In genomic region chr13:52405767-52406494, GRCh38 we compare ENCODE assay signal across 8 cellular contexts. TPM values are rescaled to one million over a fixed set of nuclear protein-coding genes. Genes with fewer than 3 reads are reported as not detected.
DNase-seq lines count a peak whose midpoint lies in the region; ATAC-seq and FAIRE-seq lines count a peak whose summit lies in the region.

A gene with protein sequence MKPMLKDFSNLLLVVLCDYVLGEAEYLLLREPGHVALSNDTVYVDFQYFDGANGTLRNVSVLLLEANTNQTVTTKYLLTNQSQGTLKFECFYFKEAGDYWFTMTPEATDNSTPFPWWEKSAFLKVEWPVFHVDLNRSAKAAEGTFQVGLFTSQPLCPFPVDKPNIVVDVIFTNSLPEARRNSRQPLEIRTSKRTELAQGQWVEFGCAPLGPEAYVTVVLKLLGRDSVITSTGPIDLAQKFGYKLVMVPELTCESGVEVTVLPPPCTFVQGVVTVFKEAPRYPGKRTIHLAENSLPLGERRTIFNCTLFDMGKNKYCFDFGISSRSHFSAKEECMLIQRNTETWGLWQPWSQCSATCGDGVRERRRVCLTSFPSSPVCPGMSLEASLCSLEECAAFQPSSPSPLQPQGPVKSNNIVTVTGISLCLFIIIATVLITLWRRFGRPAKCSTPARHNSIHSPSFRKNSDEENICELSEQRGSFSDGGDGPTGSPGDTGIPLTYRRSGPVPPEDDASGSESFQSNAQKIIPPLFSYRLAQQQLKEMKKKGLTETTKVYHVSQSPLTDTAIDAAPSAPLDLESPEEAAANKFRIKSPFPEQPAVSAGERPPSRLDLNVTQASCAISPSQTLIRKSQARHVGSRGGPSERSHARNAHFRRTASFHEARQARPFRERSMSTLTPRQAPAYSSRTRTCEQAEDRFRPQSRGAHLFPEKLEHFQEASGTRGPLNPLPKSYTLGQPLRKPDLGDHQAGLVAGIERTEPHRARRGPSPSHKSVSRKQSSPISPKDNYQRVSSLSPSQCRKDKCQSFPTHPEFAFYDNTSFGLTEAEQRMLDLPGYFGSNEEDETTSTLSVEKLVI (minus strand): TSS chr13:52406172. CDS start chr13:52402600, 3,572 bp downstream.

- DNase-seq in NCI-H82 (lab: John Stamatoyannopoulos, UW) (peak; percentile 86), NCI-H82 treated with DMSO at 0.1 percent for 48 hours (lab: John Stamatoyannopoulos, UW; ENCODE audit: unreplicated experiment) (no peak), urothelium cell line (ENCODE audit: low spot score) (peak; percentile 57), CD1c-positive myeloid dendritic cell (ENCODE audit: extremely low spot score) (no peak)
- peak; percentile 25 for DNase-seq in activated CD4-positive, alpha-beta memory T cell treated with anti-CD3 and anti-CD28 coated beads for 36 hours

- no peaks in the 10 kb centered on the region for H3K9me3 ChIP-seq in mucosa of stomach (ENCODE audit: control insufficient read depth, low read length)

- no peaks in the 10 kb centered on the region for H3K36me3 ChIP-seq in mucosa of stomach (ENCODE audit: control insufficient read depth, insufficient read depth, low read length)

- no peak within 1 kb of the TSS for H3K27ac Mint-ChIP-seq in activated CD4-positive, alpha-beta memory T cell treated with anti-CD3 and anti-CD28 coated beads for 36 hours

- peaks cover 12% of the 10 kb centered on the region for H3K36me3 Mint-ChIP-seq in activated CD4-positive, alpha-beta memory T cell treated with anti-CD3 and anti-CD28 coated beads for 36 hours

- CTCF ChIA-PET in activated CD4-positive, alpha-beta memory T cell treated with anti-CD3 and anti-CD28 coated beads for 36 hours (lab: Charles Lee) = interaction anchor here (1.2 to 1.6 kb wide), 2 partner anchors 44 to 45 kb away, joined by 4 to 8 read pairs; no protein-coding TSS in a partner anchor

- ATAC-seq in HG03108 (IDR thresholded peaks at IDR 0.05; ENCODE audit: unreplicated experiment) (peak; percentile 53), esophagus mucosa (peak; percentile 83)

- peaks cover 14% of the 10 kb centered on the region for H3K4me1 Mint-ChIP-seq in activated CD4-positive, alpha-beta memory T cell treated with anti-CD3 and anti-CD28 coated beads for 36 hours (ENCODE audit: low read depth)

- H3K27me3 ChIP-seq in mucosa of stomach (ENCODE audit: control insufficient read depth, insufficient read depth, low read length) = peaks cover 23% of the 10 kb centered on the region

- H3K9ac ChIP-seq in mucosa of stomach (ENCODE audit: low read length) = peak within 1 kb of the TSS; percentile 39

- H3K4me3 ChIP-seq in mucosa of stomach (ENCODE audit: low read length) = no peak within 1 kb of the TSS

- intact Hi-C loops in activated CD4-positive, alpha-beta memory T cell treated with anti-CD3 and anti-CD28 coated beads for 36 hours (cut with micrococcal nuclease) = no loop called here

- peak within 1 kb of the TSS; percentile 59 for H3K4me3 Mint-ChIP-seq in activated CD4-positive, alpha-beta memory T cell treated with anti-CD3 and anti-CD28 coated beads for 36 hours

- H3K4me1 ChIP-seq in mucosa of stomach (ENCODE audit: control insufficient read depth, insufficient read depth, low read length) = peaks cover 7% of the 10 kb centered on the region

- peaks cover 23% of the 10 kb centered on the region for H3K27me3 Mint-ChIP-seq in activated CD4-positive, alpha-beta memory T cell treated with anti-CD3 and anti-CD28 coated beads for 36 hours

- POLR2A ChIA-PET in activated CD4-positive, alpha-beta memory T cell treated with anti-CD3 and anti-CD28 coated beads for 36 hours (lab: Charles Lee) = interaction anchor here (0.9 kb wide), 1 partner anchor 44 kb away, joined by 3 read pairs; no protein-coding TSS in a partner anchor

- FAIRE-seq in urothelium cell line (lab: Jason Lieb, UNC) = no peak

- no peaks in the 10 kb centered on the region for H3K9me3 Mint-ChIP-seq in activated CD4-positive, alpha-beta memory T cell treated with anti-CD3 and anti-CD28 coated beads for 36 hours

RNA-seq across cellular contexts. Expression of the gene that starts here (rescaled TPM):
- total RNA-seq in activated CD4-positive, alpha-beta memory T cell treated with anti-CD3 and anti-CD28 coated beads for 36 hours = under 1 TPM; 0.12 to 0.22 TPM
- total RNA-seq in esophagus mucosa = 3.7 TPM

Comparison
In these comparisons a context has a peak if more than half of its experiments do, and no peak if none do; other contexts are left out.
1. DNase-seq: peak in NCI-H82 (single experiment) and urothelium cell line (single experiment); none in NCI-H82 treated with DMSO at 0.1 percent for 48 hours (single experiment) and CD1c-positive myeloid dendritic cell (single experiment).
2. Peak in DNase-seq in activated CD4-positive, alpha-beta memory T cell treated with anti-CD3 and anti-CD28 coated beads for 36 hours; RNA of the gene not detected or under 1 TPM.